ENCODE assay signal across 15 cellular contexts in genomic region chr20:15332711-15333160, GRCh38.
DNase-seq lines count a peak whose midpoint lies in the region; ATAC-seq and TF ChIP-seq lines count a peak whose summit lies in the region.
"Had no signal": no experiment of that assay in that cellular context is flagged by ENCODE, and none has a peak within 500 bp of the region (broad histone marks: within the 10 kb centered on the region; RNA-seq: fewer than 3 reads in every experiment).

No MANE protein-coding gene starts in this region.

- DNase-seq in GM12864 (ENCODE audit: low read depth) (no peak), GM10266 (ENCODE audit: extremely low spot score) (no peak), C1 segment of cervical spinal cord (lab: John Stamatoyannopoulos, UW) (no peak), Ammon's horn (ENCODE audit: low spot score) (no peak), kidney tubule cell (ENCODE audit: low spot score) (no peak)
- DNase-seq: activated CD8-positive, alpha-beta T cell treated with anti-CD3 and anti-CD28 coated beads, Interleukin-2, amount 10 ng/mL, durations not matched to agents 7 days and 5 days; H7; KG1; NCI-H2171; PC-9; testis had no signal

- TF ChIP-seq CTCF in GM12864 (IDR thresholded peaks at IDR 0.05; ENCODE audit: low read depth, low read length, missing control alignments) (no peak), GM10266 (IDR thresholded peaks at IDR 0.05; ENCODE audit: control insufficient read depth, insufficient read depth, low read depth, missing control alignments) (no peak)

- peak overlapping the region; percentile 32 for H3K4me3 ChIP-seq in GM12864 (ENCODE audit: low read depth, low read length)
- H3K4me3 ChIP-seq: PC-9, right atrium auricular region, testis had no signal

- peak; percentile 70 for ATAC-seq in GM19395 (IDR thresholded peaks at IDR 0.05; ENCODE audit: unreplicated experiment)
- peak; percentile 78 for ATAC-seq in HG02759 (IDR thresholded peaks at IDR 0.05; ENCODE audit: unreplicated experiment)
- peak; percentile 76 for ATAC-seq in HG03378 (IDR thresholded peaks at IDR 0.05; ENCODE audit: unreplicated experiment)
- ATAC-seq: activated CD8-positive, alpha-beta T cell treated with anti-CD3 and anti-CD28 coated beads, Interleukin-2, amount 10 ng/mL, durations not matched to agents 7 days and 5 days had no signal
